ENCODE assay signal across 14 cellular contexts in the genomic region with DNA sequence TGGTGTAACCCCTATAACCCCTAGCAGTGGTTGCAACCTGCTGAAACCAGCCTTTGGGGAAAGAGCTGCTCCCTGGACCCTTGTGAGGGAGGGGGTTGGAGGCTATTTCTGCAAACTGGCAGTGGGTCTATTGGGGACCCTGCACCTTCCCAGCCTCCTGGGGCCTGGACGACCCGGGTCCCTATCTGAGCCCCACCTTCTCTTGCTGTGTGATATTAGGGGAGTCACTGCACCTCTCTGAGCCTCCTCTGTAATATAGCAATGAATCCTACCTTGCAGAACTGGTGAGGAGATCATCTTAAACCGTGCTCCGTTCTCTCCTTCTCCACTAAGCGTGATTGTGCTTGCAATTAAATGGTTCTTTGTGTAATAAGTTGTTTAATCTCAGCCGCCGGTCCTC. TPM values are rescaled to one million over a fixed set of nuclear protein-coding genes. Genes with fewer than 3 reads are reported as not detected.
DNase-seq lines count a peak whose midpoint lies in the region; ATAC-seq and TF ChIP-seq lines count a peak whose summit lies in the region.
"Had no signal": no experiment of that assay in that cellular context is flagged by ENCODE, and none has a peak within 500 bp of the region (broad histone marks: within the 10 kb centered on the region; RNA-seq: fewer than 3 reads in every experiment).

No MANE protein-coding gene starts in this region.

- CTCF ChIA-PET in activated naive CD4-positive, alpha-beta T cell treated with anti-CD3 and anti-CD28 coated beads, Interleukin-2, amount 10 ng/mL, durations not matched to agents 7 days and 5 days (lab: Charles Lee): interaction anchor here (0.9 to 7.2 kb wide), 5 partner anchors 9 to 497 kb away, joined by 3 to 62 read pairs (median 4); no protein-coding TSS in a partner anchor
- CTCF ChIA-PET in WTC11 (lab: Charles Lee): interaction anchor here (0.6 to 7.7 kb wide), 11 partner anchors 20 to 200 kb away, joined by 3 to 108 read pairs (median 5); no protein-coding TSS in a partner anchor

- TF ChIP-seq CTCF in WTC11 (IDR thresholded peaks at IDR 0.05): no peak
- no peak for TF ChIP-seq CTCF in endothelial cell (IDR thresholded peaks at IDR 0.05; ENCODE audit: unreplicated experiment)

- H3K9me3 Mint-ChIP-seq in activated naive CD4-positive, alpha-beta T cell treated with anti-CD3 and anti-CD28 coated beads, Interleukin-2, amount 10 ng/mL, durations not matched to agents 7 days and 5 days: no peaks in the 10 kb centered on the region
- H3K9me3 Mint-ChIP-seq in WTC11: no peaks in the 10 kb centered on the region
- H3K9me3 Mint-ChIP-seq in endothelial cell (ENCODE audit: unreplicated experiment): no peaks in the 10 kb centered on the region
- H3K9me3 Mint-ChIP-seq: CD4-positive, alpha-beta T cell had no signal

- peaks cover 49% of the 10 kb centered on the region for H3K27me3 Mint-ChIP-seq in activated naive CD4-positive, alpha-beta T cell treated with anti-CD3 and anti-CD28 coated beads, Interleukin-2, amount 10 ng/mL, durations not matched to agents 7 days and 5 days
- H3K27me3 Mint-ChIP-seq in WTC11 (ENCODE audit: low read depth) (peaks cover 28% of the 10 kb centered on the region), endothelial cell (ENCODE audit: unreplicated experiment) (no peaks in the 10 kb centered on the region)

- peaks cover 4% of the 10 kb centered on the region for H3K4me1 Mint-ChIP-seq in activated naive CD4-positive, alpha-beta T cell treated with anti-CD3 and anti-CD28 coated beads, Interleukin-2, amount 10 ng/mL, durations not matched to agents 7 days and 5 days
- H3K4me1 Mint-ChIP-seq in WTC11: peaks cover 14% of the 10 kb centered on the region
- peaks cover 8% of the 10 kb centered on the region for H3K4me1 Mint-ChIP-seq in endothelial cell (ENCODE audit: unreplicated experiment)

- intact Hi-C loops in posterior vena cava (cut with DNase I): loop anchor here in 1 of 2 donors (5.0 to 10.0 kb wide), 4 partner anchors 111 to 499 kb away; no protein-coding TSS in a partner anchor

- H3K36me3 Mint-ChIP-seq in activated naive CD4-positive, alpha-beta T cell treated with anti-CD3 and anti-CD28 coated beads, Interleukin-2, amount 10 ng/mL, durations not matched to agents 7 days and 5 days: no peaks in the 10 kb centered on the region
- no peaks in the 10 kb centered on the region for H3K36me3 Mint-ChIP-seq in WTC11
- no peaks in the 10 kb centered on the region for H3K36me3 Mint-ChIP-seq in endothelial cell (ENCODE audit: low read depth, unreplicated experiment)

- H3K4me3 Mint-ChIP-seq in activated naive CD4-positive, alpha-beta T cell treated with anti-CD3 and anti-CD28 coated beads, Interleukin-2, amount 10 ng/mL, durations not matched to agents 7 days and 5 days: no peak overlapping the region
- H3K4me3 Mint-ChIP-seq in WTC11 (no peak overlapping the region), endothelial cell (ENCODE audit: unreplicated experiment) (peak overlapping the region; percentile 27)
- H3K4me3 Mint-ChIP-seq: B cell; CD4-positive, alpha-beta T cell had no signal

- peak; percentile 14 for DNase-seq in activated naive CD4-positive, alpha-beta T cell treated with anti-CD3 and anti-CD28 coated beads, Interleukin-2, amount 10 ng/mL, durations not matched to agents 7 days and 5 days
- no peak for DNase-seq in activated naive CD4-positive, alpha-beta T cell treated with Interleukin-2 at 50 U/mL for 16 hours
- DNase-seq in WTC11 (ENCODE audit: low spot score): no peak
- no peak for DNase-seq in endothelial cell (ENCODE audit: low spot score)
- peak; percentile 14 for DNase-seq in posterior vena cava (ENCODE audit: low spot score)
- no peak for DNase-seq in NCI-H2227 treated with DMSO at 0.1 percent for 48 hours (lab: John Stamatoyannopoulos, UW)
- DNase-seq in NCI-H1694 treated with DMSO at 0.1 percent for 48 hours (lab: John Stamatoyannopoulos, UW): no peak
- DNase-seq: DMS 273 treated with DMSO at 0.1 percent for 48 hours had no signal

- POLR2A ChIA-PET in WTC11 (lab: Charles Lee): no interaction called here

- H3K27ac Mint-ChIP-seq in activated naive CD4-positive, alpha-beta T cell treated with anti-CD3 and anti-CD28 coated beads, Interleukin-2, amount 10 ng/mL, durations not matched to agents 7 days and 5 days: no peak overlapping the region
- H3K27ac Mint-ChIP-seq in WTC11 (no peak overlapping the region), endothelial cell (ENCODE audit: unreplicated experiment) (no peak overlapping the region)
- H3K27ac Mint-ChIP-seq: CD4-positive, alpha-beta T cell had no signal

- no peak for ATAC-seq in WTC11

TF ChIP-seq in WTC11, 78 proteins besides CTCF, POLR2A, EP300 and RAD21:
- TF ChIP-seq FOXK1 (CRISPR knock-in tag; IDR thresholded peaks at IDR 0.05): no peak
- 0 out of 2 replicates have a peak, but pooled peaks have one; percentile 9 for TF ChIP-seq AFF4 (CRISPR knock-in tag; IDR thresholded peaks at IDR 0.05; ENCODE audit: borderline replicate concordance)

RNA-seq across cellular contexts. Expression of gene MPPED1, which starts 24.0 kb away (rescaled TPM):
- total RNA-seq in WTC11 (2021): 0.16 to 0.35 TPM (median 0.21 TPM) in 3 replicates
- 0.18 TPM for total RNA-seq in endothelial cell (ENCODE audit: unreplicated experiment)
- total RNA-seq in posterior vena cava: not detected
- total RNA-seq: A172; B cell; Calu3; CD4-positive, alpha-beta T cell; Daoy; HT1080 had no signal

RNA-seq across cellular contexts. Expression of gene SCUBE1, which starts 44.6 kb away (rescaled TPM):
- total RNA-seq in WTC11 (2021) (6.9 to 9.6 TPM (median 7.8 TPM) in 3 replicates), endothelial cell (ENCODE audit: unreplicated experiment) (54.7 TPM), posterior vena cava (1 to 10 TPM in 1 of 2 donors, under 1 TPM in 1; 0.79 to 1.1 TPM)
- total RNA-seq: A172; B cell; CD4-positive, alpha-beta T cell had no signal

Comparison
In these comparisons a context has a peak if more than half of its experiments do, and no peak if none do; other contexts are left out.
1. DNase-seq: peak in activated naive CD4-positive, alpha-beta T cell treated with anti-CD3 and anti-CD28 coated beads, Interleukin-2, amount 10 ng/mL, durations not matched to agents 7 days and 5 days (single experiment) and posterior vena cava (single experiment); none in activated naive CD4-positive, alpha-beta T cell treated with Interleukin-2 at 50 U/mL for 16 hours (single experiment), WTC11 (single experiment), endothelial cell (single experiment), NCI-H2227 treated with DMSO at 0.1 percent for 48 hours (single experiment) and NCI-H1694 treated with DMSO at 0.1 percent for 48 hours (single experiment).